18 cellular contexts compared by ENCODE assay signal in the genomic region with DNA sequence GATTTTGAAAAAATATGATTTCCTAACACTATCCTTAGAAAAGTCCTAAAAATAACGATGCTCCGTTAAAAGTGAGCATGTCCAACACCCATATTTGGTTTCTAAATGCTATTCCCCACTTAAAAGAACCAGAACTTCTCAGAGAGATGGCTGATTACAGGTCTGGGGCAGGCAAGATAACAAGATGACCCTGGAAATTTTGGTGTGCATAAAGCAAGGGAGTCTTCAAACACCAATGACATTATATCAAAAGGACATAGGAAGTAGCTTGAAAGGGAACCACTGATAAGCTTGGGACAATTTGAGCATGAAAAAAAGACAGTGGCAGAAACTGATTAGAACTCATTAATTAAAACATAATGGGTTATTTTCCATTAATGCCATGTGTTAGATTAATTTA. TPM values are rescaled to one million over a fixed set of nuclear protein-coding genes. Genes with fewer than 3 reads are reported as not detected.
DNase-seq lines count a peak whose midpoint lies in the region; ATAC-seq and TF ChIP-seq lines count a peak whose summit lies in the region.
"Had no signal": no experiment of that assay in that cellular context is flagged by ENCODE, and none has a peak within 500 bp of the region (broad histone marks: within the 10 kb centered on the region; RNA-seq: fewer than 3 reads in every experiment).

No MANE protein-coding gene starts in this region.

- no peaks in the 10 kb centered on the region for H3K9me3 Mint-ChIP-seq in activated naive CD4-positive, alpha-beta T cell treated with anti-CD3 and anti-CD28 coated beads for 36 hours
- H3K9me3 Mint-ChIP-seq in activated naive CD8-positive, alpha-beta T cell treated with anti-CD3 and anti-CD28 coated beads, Interleukin-2, amount 50 U/mL, for 24 hours: no peaks in the 10 kb centered on the region
- no peaks in the 10 kb centered on the region for H3K9me3 Mint-ChIP-seq in stimulated activated memory B cell treated with anti-CD40 and anti-IgM and Interleukin-4, amounts not matched to agents 10 μg/mL and 1 μg/mL and 100 μg/mL, for 72 hours
- H3K9me3 Mint-ChIP-seq: H9 had no signal

- H3K36me3 Mint-ChIP-seq in activated naive CD4-positive, alpha-beta T cell treated with anti-CD3 and anti-CD28 coated beads for 36 hours (ENCODE audit: low read depth): peaks cover 77% of the 10 kb centered on the region
- H3K36me3 Mint-ChIP-seq in T-helper 17 cell (ENCODE audit: low read depth): peaks cover 12% of the 10 kb centered on the region
- peaks cover 89% of the 10 kb centered on the region for H3K36me3 Mint-ChIP-seq in activated naive CD8-positive, alpha-beta T cell treated with anti-CD3 and anti-CD28 coated beads, Interleukin-2, amount 50 U/mL, for 24 hours (ENCODE audit: low read depth)
- peaks cover 81% of the 10 kb centered on the region for H3K36me3 Mint-ChIP-seq in stimulated activated memory B cell treated with anti-CD40 and anti-IgM and Interleukin-4, amounts not matched to agents 10 μg/mL and 1 μg/mL and 100 μg/mL, for 72 hours

- ATAC-seq in T-helper 17 cell: no peak
- no peak for ATAC-seq in activated naive CD8-positive, alpha-beta T cell treated with anti-CD3 and anti-CD28 coated beads, Interleukin-2, amount 50 U/mL, for 24 hours
- ATAC-seq in stimulated activated memory B cell treated with anti-CD40 and anti-IgM and Interleukin-4, amounts not matched to agents 10 μg/mL and 1 μg/mL and 100 μg/mL, for 72 hours: no peak
- ATAC-seq in body of pancreas: no peak
- ATAC-seq: activated CD4-positive, CD25-positive, alpha-beta regulatory T cell treated with anti-CD3 and anti-CD28 coated beads, Interleukin-2, amount 50 U/mL, for 24 hours; left ventricle myocardium superior; pancreas had no signal

- no peaks in the 10 kb centered on the region for H3K27me3 Mint-ChIP-seq in activated naive CD4-positive, alpha-beta T cell treated with anti-CD3 and anti-CD28 coated beads for 36 hours (ENCODE audit: low read depth)
- no peaks in the 10 kb centered on the region for H3K27me3 Mint-ChIP-seq in T-helper 17 cell
- no peaks in the 10 kb centered on the region for H3K27me3 Mint-ChIP-seq in activated naive CD8-positive, alpha-beta T cell treated with anti-CD3 and anti-CD28 coated beads, Interleukin-2, amount 50 U/mL, for 24 hours
- no peaks in the 10 kb centered on the region for H3K27me3 Mint-ChIP-seq in stimulated activated memory B cell treated with anti-CD40 and anti-IgM and Interleukin-4, amounts not matched to agents 10 μg/mL and 1 μg/mL and 100 μg/mL, for 72 hours

- H3K9me3 ChIP-seq in T-helper 17 cell (ENCODE audit: control insufficient read depth, low read length, poor library complexity, severe bottlenecking): no peaks in the 10 kb centered on the region
- no peaks in the 10 kb centered on the region for H3K9me3 ChIP-seq in body of pancreas
- H3K9me3 ChIP-seq: MG63, pancreas had no signal

- TF ChIP-seq POLR2A in body of pancreas (IDR thresholded peaks at IDR 0.05): no peak

- no peaks in the 10 kb centered on the region for H3K27me3 ChIP-seq in body of pancreas
- H3K27me3 ChIP-seq: MG63, pancreas had no signal

- H3K4me3 Mint-ChIP-seq in activated naive CD4-positive, alpha-beta T cell treated with anti-CD3 and anti-CD28 coated beads for 36 hours: peak overlapping the region; percentile 39
- H3K4me3 Mint-ChIP-seq in T-helper 17 cell: peak overlapping the region; percentile 81
- peak overlapping the region; percentile 35 for H3K4me3 Mint-ChIP-seq in activated naive CD8-positive, alpha-beta T cell treated with anti-CD3 and anti-CD28 coated beads, Interleukin-2, amount 50 U/mL, for 24 hours
- no peak overlapping the region for H3K4me3 Mint-ChIP-seq in stimulated activated memory B cell treated with anti-CD40 and anti-IgM and Interleukin-4, amounts not matched to agents 10 μg/mL and 1 μg/mL and 100 μg/mL, for 72 hours
- H3K4me3 Mint-ChIP-seq: H9 had no signal

- H3K27ac ChIP-seq in body of pancreas: no peak overlapping the region
- H3K27ac ChIP-seq: pancreas had no signal

- intact Hi-C loops in activated naive CD4-positive, alpha-beta T cell treated with anti-CD3 and anti-CD28 coated beads for 36 hours (cut with micrococcal nuclease): loop anchor here (5.0 kb wide), 1 partner anchor 76 kb away; no protein-coding TSS in a partner anchor
- intact Hi-C loops in body of pancreas (cut with DNase I): no loop called here

- peaks cover 0 to 4% of the 10 kb centered on the region in 2 donors for H3K36me3 ChIP-seq in body of pancreas (replicated peaks in 1 of 2; ENCODE audit: insufficient read depth in 1 of 2, low read depth in 2 of 2)
- H3K36me3 ChIP-seq: pancreas had no signal

- no peaks in the 10 kb centered on the region for H3K4me1 ChIP-seq in body of pancreas
- H3K4me1 ChIP-seq: pancreas had no signal

- 89 to 96% methylated on average over 2 of the region's 2 CpGs for WGBS in body of pancreas, 2 donors

- no peak overlapping the region for H3K4me3 ChIP-seq in body of pancreas
- H3K4me3 ChIP-seq: MG63, pancreas had no signal

- no peak for DNase-seq in activated naive CD4-positive, alpha-beta T cell treated with anti-CD3 and anti-CD28 coated beads for 36 hours
- no peak for DNase-seq in activated naive CD4-positive, alpha-beta T cell treated with anti-CD3 and anti-CD28 coated beads, Interleukin-2, amount 50 U/mL, for 16 hours
- DNase-seq in T-helper 17 cell (no peak), NCI-H446 (lab: John Stamatoyannopoulos, UW) (no peak), retina (no peak), body of pancreas (no peak)
- no peak for DNase-seq in activated naive CD8-positive, alpha-beta T cell treated with anti-CD3 and anti-CD28 coated beads, Interleukin-2, amount 50 U/mL, for 24 hours
- DNase-seq: amygdala; central memory CD4-positive, alpha-beta T cell; COR-L47; effector CD4-positive, alpha-beta T cell; H9; left ventricle myocardium superior; MG63; NCI-H1694; pancreas had no signal

- H3K4me1 Mint-ChIP-seq in activated naive CD4-positive, alpha-beta T cell treated with anti-CD3 and anti-CD28 coated beads for 36 hours (ENCODE audit: low read depth): peaks cover 92% of the 10 kb centered on the region
- peaks cover 59% of the 10 kb centered on the region for H3K4me1 Mint-ChIP-seq in T-helper 17 cell
- peaks cover 95% of the 10 kb centered on the region for H3K4me1 Mint-ChIP-seq in activated naive CD8-positive, alpha-beta T cell treated with anti-CD3 and anti-CD28 coated beads, Interleukin-2, amount 50 U/mL, for 24 hours
- H3K4me1 Mint-ChIP-seq in stimulated activated memory B cell treated with anti-CD40 and anti-IgM and Interleukin-4, amounts not matched to agents 10 μg/mL and 1 μg/mL and 100 μg/mL, for 72 hours: peaks cover 56% of the 10 kb centered on the region
- H3K4me1 Mint-ChIP-seq: H9 had no signal

- peak overlapping the region; percentile 79 for H3K27ac Mint-ChIP-seq in activated naive CD4-positive, alpha-beta T cell treated with anti-CD3 and anti-CD28 coated beads for 36 hours
- H3K27ac Mint-ChIP-seq in T-helper 17 cell: peak overlapping the region; percentile 81
- peak overlapping the region; percentile 78 for H3K27ac Mint-ChIP-seq in activated naive CD8-positive, alpha-beta T cell treated with anti-CD3 and anti-CD28 coated beads, Interleukin-2, amount 50 U/mL, for 24 hours
- H3K27ac Mint-ChIP-seq in stimulated activated memory B cell treated with anti-CD40 and anti-IgM and Interleukin-4, amounts not matched to agents 10 μg/mL and 1 μg/mL and 100 μg/mL, for 72 hours: peak overlapping the region; percentile 50
- H3K27ac Mint-ChIP-seq: H9 had no signal

- no peak for TF ChIP-seq CTCF in body of pancreas (IDR thresholded peaks at IDR 0.05)

- CTCF ChIA-PET in activated naive CD4-positive, alpha-beta T cell treated with anti-CD3 and anti-CD28 coated beads for 36 hours (lab: Charles Lee): interaction anchor here (0.5 to 1.2 kb wide), 5 partner anchors 9 to 184 kb away, joined by 3 to 4 read pairs (median 3); no protein-coding TSS in a partner anchor

RNA-seq across cellular contexts. Expression of gene STK17B, which starts 17.9 kb away (rescaled TPM):
- 100 to 1,000 TPM; 141 to 143 TPM for total RNA-seq in activated naive CD4-positive, alpha-beta T cell treated with anti-CD3 and anti-CD28 coated beads for 36 hours
- total RNA-seq in T-helper 17 cell (100 to 1,000 TPM; 417 to 460 TPM), body of pancreas (10 to 100 TPM in 1 of 2 donors, 1 to 10 TPM in 1; 7.9 to 16.9 TPM)

Comparison
In these comparisons a context has a peak if more than half of its experiments do, and no peak if none do; other contexts are left out.
1. RNA of gene STK17B, which starts 17.9 kb away (total RNA-seq): 417 to 460 TPM in T-helper 17 cell and 141 to 143 TPM in activated naive CD4-positive, alpha-beta T cell treated with anti-CD3 and anti-CD28 coated beads for 36 hours; 7.9 to 16.9 TPM in body of pancreas; every median in the first group is over 4 times any median in the second.
2. Peak in every context shown above with its lines, with median percentiles within 50 percentile points of each other: H3K27ac Mint-ChIP-seq.